ENCODE assay signal across 1 cellular context in the genomic region with DNA sequence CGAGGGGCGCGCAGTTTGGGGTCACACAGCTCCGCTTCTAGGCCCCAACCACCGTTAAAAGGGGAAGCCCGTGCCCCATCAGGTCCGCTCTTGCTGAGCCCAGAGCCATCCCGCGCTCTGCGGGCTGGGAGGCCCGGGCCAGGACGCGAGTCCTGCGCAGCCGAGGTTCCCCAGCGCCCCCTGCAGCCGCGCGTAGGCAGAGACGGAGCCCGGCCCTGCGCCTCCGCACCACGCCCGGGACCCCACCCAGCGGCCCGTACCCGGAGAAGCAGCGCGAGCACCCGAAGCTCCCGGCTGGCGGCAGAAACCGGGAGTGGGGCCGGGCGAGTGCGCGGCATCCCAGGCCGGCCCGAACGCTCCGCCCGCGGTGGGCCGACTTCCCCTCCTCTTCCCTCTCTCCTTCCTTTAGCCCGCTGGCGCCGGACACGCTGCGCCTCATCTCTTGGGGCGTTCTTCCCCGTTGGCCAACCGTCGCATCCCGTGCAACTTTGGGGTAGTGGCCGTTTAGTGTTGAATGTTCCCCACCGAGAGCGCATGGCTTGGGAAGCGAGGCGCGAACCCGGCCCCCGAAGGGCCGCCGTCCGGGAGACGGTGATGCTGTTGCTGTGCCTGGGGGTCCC.
A peak's percentile ranks its signal among the peaks of the same experiment; 100 is the strongest.
TF ChIP-seq lines count a peak whose summit lies in the region.

A gene (plus strand): TSS at position 266 of the 620 bp plus-strand sequence. CDS start 269 bp downstream, at position 535.

TF ChIP-seq in HEK293, 187 proteins besides CTCF, POLR2A, EP300 and RAD21 (continued from another document and continues in another):
- TF ChIP-seq, protein P1, sequence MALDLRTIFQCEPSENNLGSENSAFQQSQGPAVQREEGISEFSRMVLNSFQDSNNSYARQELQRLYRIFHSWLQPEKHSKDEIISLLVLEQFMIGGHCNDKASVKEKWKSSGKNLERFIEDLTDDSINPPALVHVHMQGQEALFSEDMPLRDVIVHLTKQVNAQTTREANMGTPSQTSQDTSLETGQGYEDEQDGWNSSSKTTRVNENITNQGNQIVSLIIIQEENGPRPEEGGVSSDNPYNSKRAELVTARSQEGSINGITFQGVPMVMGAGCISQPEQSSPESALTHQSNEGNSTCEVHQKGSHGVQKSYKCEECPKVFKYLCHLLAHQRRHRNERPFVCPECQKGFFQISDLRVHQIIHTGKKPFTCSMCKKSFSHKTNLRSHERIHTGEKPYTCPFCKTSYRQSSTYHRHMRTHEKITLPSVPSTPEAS (tag by site-specific recombination; IDR thresholded peaks at IDR 0.05), result no peak
- TF ChIP-seq YY1 (tag by site-specific recombination; IDR thresholded peaks at IDR 0.05) (peak; percentile 18; the same call in 1 of the 2 replicates), ZNF2 (tag by site-specific recombination; IDR thresholded peaks at IDR 0.05) (0 out of 2 replicates have a peak, but pooled peaks have one; percentile 21), GLIS2 (tag by site-specific recombination; IDR thresholded peaks at IDR 0.05) (peak; percentile 68; the same call in 1 of the 2 replicates), YY2 (tag by site-specific recombination; IDR thresholded peaks at IDR 0.05) (no peak), SETDB1 (IDR thresholded peaks at IDR 0.05; ENCODE audit: insufficient read length, low read length) (no peak), KLF9 (tag by site-specific recombination; IDR thresholded peaks at IDR 0.05; ENCODE audit: low read depth) (peak; percentile 28; the same call in 1 of the 2 replicates), KLF8 (tag by site-specific recombination; IDR thresholded peaks at IDR 0.05) (peak; percentile 58; the same call in 1 of the 2 replicates), ZEB2 (tag by site-specific recombination; IDR thresholded peaks at IDR 0.05) (no peak; the same call in 1 of the 2 replicates), ZNF707 (tag by site-specific recombination; IDR thresholded peaks at IDR 0.05) (no peak), SP2 (tag by site-specific recombination; IDR thresholded peaks at IDR 0.05) (peak; percentile 27; the same call in 1 of the 2 replicates), ZNF366 (tag by site-specific recombination; conservative IDR thresholded peaks at IDR 0.05) (peak; percentile 58; the same call in 1 of the 2 replicates), ZNF354C (tag by site-specific recombination; IDR thresholded peaks at IDR 0.05; ENCODE audit: borderline replicate concordance, low read depth) (no peak), ZNF660 (tag by site-specific recombination; IDR thresholded peaks at IDR 0.05) (peak; percentile 73; the same call in 1 of the 2 replicates), GLI4 (tag by site-specific recombination; IDR thresholded peaks at IDR 0.05) (no peak), ZNF560 (tag by site-specific recombination; IDR thresholded peaks at IDR 0.05; ENCODE audit: borderline replicate concordance) (no peak), KLF7 (tag by site-specific recombination; IDR thresholded peaks at IDR 0.05; ENCODE audit: borderline replicate concordance) (peak; percentile 21; the same call in 1 of the 2 replicates), ZNF501 (tag by site-specific recombination; IDR thresholded peaks at IDR 0.05) (peak; percentile 9; the same call in 1 of the 2 replicates), HOXC10 (CRISPR knock-in tag; IDR thresholded peaks at IDR 0.05) (0 out of 2 replicates have a peak, but pooled peaks have one; percentile 87), ZFP41 (tag by site-specific recombination; IDR thresholded peaks at IDR 0.05; ENCODE audit: borderline replicate concordance) (no peak), ZSCAN16 (tag by site-specific recombination; IDR thresholded peaks at IDR 0.05) (no peak), ZNF426 (tag by site-specific recombination; IDR thresholded peaks at IDR 0.05) (no peak), ZNF558 (tag by site-specific recombination; IDR thresholded peaks at IDR 0.05) (no peak), ZFHX2 (tag by site-specific recombination; conservative IDR thresholded peaks at IDR 0.05) (peak; percentile 57), EGR2 (tag by site-specific recombination; IDR thresholded peaks at IDR 0.05; ENCODE audit: low read depth) (peak; percentile 27; the same call in 1 of the 2 replicates), ZIC2 (tag by site-specific recombination; IDR thresholded peaks at IDR 0.05) (peak; percentile 25; the same call in 1 of the 2 replicates), ZNF266 (tag by site-specific recombination; IDR thresholded peaks at IDR 0.05; ENCODE audit: low read depth) (no peak), KLF1 (tag by site-specific recombination; IDR thresholded peaks at IDR 0.05) (peak; percentile 27), ZBTB17 (tag by site-specific recombination; IDR thresholded peaks at IDR 0.05) (peak; percentile 55; the same call in 1 of the 2 replicates), ZNF621 (tag by site-specific recombination; IDR thresholded peaks at IDR 0.05) (no peak), RBAK (tag by site-specific recombination; IDR thresholded peaks at IDR 0.05) (no peak), FEZF1 (tag by site-specific recombination; IDR thresholded peaks at IDR 0.05) (no peak), GLIS1 (tag by site-specific recombination; IDR thresholded peaks at IDR 0.05) (peak; percentile 49; the same call in 1 of the 2 replicates), ZBTB1 (tag by site-specific recombination; IDR thresholded peaks at IDR 0.05) (no peak)
- TF ChIP-seq, protein P2, sequence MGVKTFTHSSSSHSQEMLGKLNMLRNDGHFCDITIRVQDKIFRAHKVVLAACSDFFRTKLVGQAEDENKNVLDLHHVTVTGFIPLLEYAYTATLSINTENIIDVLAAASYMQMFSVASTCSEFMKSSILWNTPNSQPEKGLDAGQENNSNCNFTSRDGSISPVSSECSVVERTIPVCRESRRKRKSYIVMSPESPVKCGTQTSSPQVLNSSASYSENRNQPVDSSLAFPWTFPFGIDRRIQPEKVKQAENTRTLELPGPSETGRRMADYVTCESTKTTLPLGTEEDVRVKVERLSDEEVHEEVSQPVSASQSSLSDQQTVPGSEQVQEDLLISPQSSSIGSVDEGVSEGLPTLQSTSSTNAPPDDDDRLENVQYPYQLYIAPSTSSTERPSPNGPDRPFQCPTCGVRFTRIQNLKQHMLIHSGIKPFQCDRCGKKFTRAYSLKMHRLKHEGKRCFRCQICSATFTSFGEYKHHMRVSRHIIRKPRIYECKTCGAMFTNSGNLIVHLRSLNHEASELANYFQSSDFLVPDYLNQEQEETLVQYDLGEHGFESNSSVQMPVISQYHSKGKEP (tag by site-specific recombination; IDR thresholded peaks at IDR 0.05), result no peak
- TF ChIP-seq, protein P3, sequence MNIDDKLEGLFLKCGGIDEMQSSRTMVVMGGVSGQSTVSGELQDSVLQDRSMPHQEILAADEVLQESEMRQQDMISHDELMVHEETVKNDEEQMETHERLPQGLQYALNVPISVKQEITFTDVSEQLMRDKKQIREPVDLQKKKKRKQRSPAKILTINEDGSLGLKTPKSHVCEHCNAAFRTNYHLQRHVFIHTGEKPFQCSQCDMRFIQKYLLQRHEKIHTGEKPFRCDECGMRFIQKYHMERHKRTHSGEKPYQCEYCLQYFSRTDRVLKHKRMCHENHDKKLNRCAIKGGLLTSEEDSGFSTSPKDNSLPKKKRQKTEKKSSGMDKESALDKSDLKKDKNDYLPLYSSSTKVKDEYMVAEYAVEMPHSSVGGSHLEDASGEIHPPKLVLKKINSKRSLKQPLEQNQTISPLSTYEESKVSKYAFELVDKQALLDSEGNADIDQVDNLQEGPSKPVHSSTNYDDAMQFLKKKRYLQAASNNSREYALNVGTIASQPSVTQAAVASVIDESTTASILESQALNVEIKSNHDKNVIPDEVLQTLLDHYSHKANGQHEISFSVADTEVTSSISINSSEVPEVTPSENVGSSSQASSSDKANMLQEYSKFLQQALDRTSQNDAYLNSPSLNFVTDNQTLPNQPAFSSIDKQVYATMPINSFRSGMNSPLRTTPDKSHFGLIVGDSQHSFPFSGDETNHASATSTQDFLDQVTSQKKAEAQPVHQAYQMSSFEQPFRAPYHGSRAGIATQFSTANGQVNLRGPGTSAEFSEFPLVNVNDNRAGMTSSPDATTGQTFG (tag by site-specific recombination; IDR thresholded peaks at IDR 0.05; ENCODE audit: borderline replicate concordance), result no peak
- TF ChIP-seq, protein P4, sequence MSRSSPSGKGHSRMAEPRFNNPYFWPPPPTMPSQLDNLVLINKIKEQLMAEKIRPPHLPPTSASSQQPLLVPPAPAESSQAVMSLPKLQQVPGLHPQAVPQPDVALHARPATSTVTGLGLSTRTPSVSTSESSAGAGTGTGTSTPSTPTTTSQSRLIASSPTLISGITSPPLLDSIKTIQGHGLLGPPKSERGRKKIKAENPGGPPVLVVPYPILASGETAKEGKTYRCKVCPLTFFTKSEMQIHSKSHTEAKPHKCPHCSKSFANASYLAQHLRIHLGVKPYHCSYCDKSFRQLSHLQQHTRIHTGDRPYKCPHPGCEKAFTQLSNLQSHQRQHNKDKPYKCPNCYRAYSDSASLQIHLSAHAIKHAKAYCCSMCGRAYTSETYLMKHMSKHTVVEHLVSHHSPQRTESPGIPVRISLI (tag by site-specific recombination; IDR thresholded peaks at IDR 0.05), result no peak
- TF ChIP-seq, protein P5, sequence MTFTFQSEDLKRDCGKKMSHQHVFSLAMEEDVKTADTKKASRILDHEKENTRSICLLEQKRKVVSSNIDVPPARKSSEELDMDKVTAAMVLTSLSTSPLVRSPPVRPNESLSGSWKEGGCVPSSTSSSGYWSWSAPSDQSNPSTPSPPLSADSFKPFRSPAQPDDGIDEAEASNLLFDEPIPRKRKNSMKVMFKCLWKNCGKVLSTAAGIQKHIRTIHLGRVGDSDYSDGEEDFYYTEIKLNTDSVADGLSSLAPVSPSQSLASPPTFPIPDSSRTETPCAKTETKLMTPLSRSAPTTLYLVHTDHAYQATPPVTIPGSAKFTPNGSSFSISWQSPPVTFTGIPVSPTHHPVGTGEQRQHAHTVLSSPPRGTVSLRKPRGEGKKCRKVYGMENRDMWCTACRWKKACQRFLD (tag by site-specific recombination; IDR thresholded peaks at IDR 0.05), result no peak
- TF ChIP-seq, protein P6, sequence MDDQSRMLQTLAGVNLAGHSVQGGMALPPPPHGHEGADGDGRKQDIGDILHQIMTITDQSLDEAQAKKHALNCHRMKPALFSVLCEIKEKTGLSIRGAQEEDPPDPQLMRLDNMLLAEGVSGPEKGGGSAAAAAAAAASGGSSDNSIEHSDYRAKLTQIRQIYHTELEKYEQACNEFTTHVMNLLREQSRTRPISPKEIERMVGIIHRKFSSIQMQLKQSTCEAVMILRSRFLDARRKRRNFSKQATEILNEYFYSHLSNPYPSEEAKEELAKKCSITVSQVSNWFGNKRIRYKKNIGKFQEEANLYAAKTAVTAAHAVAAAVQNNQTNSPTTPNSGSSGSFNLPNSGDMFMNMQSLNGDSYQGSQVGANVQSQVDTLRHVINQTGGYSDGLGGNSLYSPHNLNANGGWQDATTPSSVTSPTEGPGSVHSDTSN (CRISPR knock-in tag; IDR thresholded peaks at IDR 0.05), result 0 out of 2 replicates have a peak, but pooled peaks have one; percentile 65
- TF ChIP-seq, protein P7, sequence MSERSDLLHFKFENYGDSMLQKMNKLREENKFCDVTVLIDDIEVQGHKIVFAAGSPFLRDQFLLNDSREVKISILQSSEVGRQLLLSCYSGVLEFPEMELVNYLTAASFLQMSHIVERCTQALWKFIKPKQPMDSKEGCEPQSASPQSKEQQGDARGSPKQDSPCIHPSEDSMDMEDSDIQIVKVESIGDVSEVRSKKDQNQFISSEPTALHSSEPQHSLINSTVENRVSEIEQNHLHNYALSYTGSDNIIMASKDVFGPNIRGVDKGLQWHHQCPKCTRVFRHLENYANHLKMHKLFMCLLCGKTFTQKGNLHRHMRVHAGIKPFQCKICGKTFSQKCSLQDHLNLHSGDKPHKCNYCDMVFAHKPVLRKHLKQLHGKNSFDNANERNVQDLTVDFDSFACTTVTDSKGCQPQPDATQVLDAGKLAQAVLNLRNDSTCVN (tag by site-specific recombination; optimal IDR thresholded peaks at IDR 0.05), result peak; percentile 87
- TF ChIP-seq, protein P8, sequence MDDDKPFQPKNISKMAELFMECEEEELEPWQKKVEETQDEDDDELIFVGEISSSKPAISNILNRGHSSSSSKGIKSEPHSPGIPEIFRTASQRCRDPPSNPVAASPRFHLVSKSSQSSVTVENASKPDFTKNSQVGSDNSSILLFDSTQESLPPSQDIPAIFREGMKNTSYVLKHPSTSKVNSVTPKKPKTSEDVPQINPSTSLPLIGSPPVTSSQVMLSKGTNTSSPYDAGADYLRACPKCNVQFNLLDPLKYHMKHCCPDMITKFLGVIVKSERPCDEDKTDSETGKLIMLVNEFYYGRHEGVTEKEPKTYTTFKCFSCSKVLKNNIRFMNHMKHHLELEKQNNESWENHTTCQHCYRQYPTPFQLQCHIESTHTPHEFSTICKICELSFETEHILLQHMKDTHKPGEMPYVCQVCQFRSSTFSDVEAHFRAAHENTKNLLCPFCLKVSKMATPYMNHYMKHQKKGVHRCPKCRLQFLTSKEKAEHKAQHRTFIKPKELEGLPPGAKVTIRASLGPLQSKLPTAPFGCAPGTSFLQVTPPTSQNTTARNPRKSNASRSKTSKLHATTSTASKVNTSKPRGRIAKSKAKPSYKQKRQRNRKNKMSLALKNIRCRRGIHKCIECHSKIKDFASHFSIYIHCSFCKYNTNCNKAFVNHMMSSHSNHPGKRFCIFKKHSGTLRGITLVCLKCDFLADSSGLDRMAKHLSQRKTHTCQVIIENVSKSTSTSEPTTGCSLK (tag by site-specific recombination; IDR thresholded peaks at IDR 0.05), result no peak
